In genomic region chr3:197888511-197888910, GRCh38 we compare ENCODE assay signal across 21 cellular contexts.
A peak's percentile ranks its signal among the peaks of the same experiment; 100 is the strongest.
DNase-seq lines count a peak whose midpoint lies in the region; ATAC-seq, FAIRE-seq and TF ChIP-seq lines count a peak whose summit lies in the region.
"Had no signal": no experiment of that assay in that cellular context is flagged by ENCODE, and none has a peak within 500 bp of the region (broad histone marks: within the 10 kb centered on the region; RNA-seq: fewer than 3 reads in every experiment).

No MANE protein-coding gene starts in this region.

- H3K36me3 Mint-ChIP-seq in CD8-positive, alpha-beta T cell: peaks cover 41% of the 10 kb centered on the region

- peaks cover 3% of the 10 kb centered on the region for H3K9me1 ChIP-seq in keratinocyte (ENCODE audit: control insufficient read depth, extremely low read depth, insufficient read depth, low read length)

- POLR2A ChIA-PET in CD8-positive, alpha-beta T cell (lab: Charles Lee): no interaction called here

- no peak for DNase-seq in CD8-positive, alpha-beta T cell
- peak; percentile 33 for DNase-seq in bronchial epithelial cell (ENCODE audit: low read depth)
- no peak for DNase-seq in keratinocyte (ENCODE audit: low read depth, low spot score)
- DNase-seq in GM13977 (ENCODE audit: low spot score): no peak
- DNase-seq in T1000 (lab: John Stamatoyannopoulos, UW): no peak
- DNase-seq in COLO668 (lab: John Stamatoyannopoulos, UW; ENCODE audit: unreplicated experiment): no peak
- no peak for DNase-seq in GM19239 (ENCODE audit: insufficient read length, low spot score)
- DNase-seq: EL, GOT3, Kasumi-1, MG63, NCI-H1417, NCI-H187 treated with DMSO at 0.1 percent for 48 hours, NCI-H2107, NCI-H446 treated with DMSO at 0.1 percent for 48 hours, NCI-H526 treated with DMSO at 0.1 percent for 48 hours, OCI-M1, Right ventricle myocardium superior had no signal

- no peaks in the 10 kb centered on the region for H3K9me3 Mint-ChIP-seq in CD8-positive, alpha-beta T cell

- no peak overlapping the region for H3K4me3 ChIP-seq in CD8-positive, alpha-beta T cell (ENCODE audit: low read depth, low read length)
- H3K4me3 ChIP-seq in HUES48 (ENCODE audit: low read depth, low read length): no peak overlapping the region
- no peak overlapping the region for H3K4me3 ChIP-seq in bronchial epithelial cell (ENCODE audit: low read depth, low read length)
- no peak overlapping the region for H3K4me3 ChIP-seq in keratinocyte (ENCODE audit: control insufficient read depth in 2 of 3, extremely low read depth in 1 of 3, insufficient read depth in 2 of 3, low read depth in 1 of 3, low read length in 3 of 3)
- H3K4me3 ChIP-seq: MG63 had no signal

- intact Hi-C loops in CD8-positive, alpha-beta T cell (cut with DNase I, micrococcal nuclease): no loop called here

- no peaks in the 10 kb centered on the region for H3K27me3 Mint-ChIP-seq in CD8-positive, alpha-beta T cell (ENCODE audit: low read depth)

- H2AFZ ChIP-seq in keratinocyte (ENCODE audit: control insufficient read depth, low read length): no peak overlapping the region

- H3K79me2 ChIP-seq in keratinocyte (ENCODE audit: control insufficient read depth, insufficient read depth, low read length): no peaks in the 10 kb centered on the region

- no peak overlapping the region for H3K9ac ChIP-seq in HUES48 (ENCODE audit: low read depth, low read length)
- peak overlapping the region; percentile 6 for H3K9ac ChIP-seq in keratinocyte (ENCODE audit: control insufficient read depth, extremely low read depth, insufficient read depth, low read length)

- TF ChIP-seq CTCF in CD8-positive, alpha-beta T cell (IDR thresholded peaks at IDR 0.05): no peak
- no peak for TF ChIP-seq CTCF in bronchial epithelial cell (IDR thresholded peaks at IDR 0.05; ENCODE audit: insufficient read depth, low read length, severe bottlenecking)
- TF ChIP-seq CTCF in keratinocyte (optimal IDR thresholded peaks at IDR 0.05 in 1 of 3, IDR thresholded peaks at IDR 0.05 in 1 of 3, conservative IDR thresholded peaks at IDR 0.05 in 1 of 3; ENCODE audit: extremely low read depth in 1 of 3, insufficient read depth in 2 of 3, low read length in 3 of 3): no peak
- TF ChIP-seq CTCF in GM13977 (IDR thresholded peaks at IDR 0.05; ENCODE audit: extremely low read depth, insufficient read depth, missing control alignments): no peak

- H4K20me1 ChIP-seq in keratinocyte (ENCODE audit: control insufficient read depth, extremely low read depth, insufficient read depth, low read length): no peaks in the 10 kb centered on the region

- H3K4me2 ChIP-seq in keratinocyte (ENCODE audit: control insufficient read depth, extremely low read depth, insufficient read depth, low read depth, low read length): no peak overlapping the region

- H3K27ac ChIP-seq in CD8-positive, alpha-beta T cell (ENCODE audit: low read depth, low read length): no peak overlapping the region
- H3K27ac ChIP-seq in HUES48 (ENCODE audit: low read depth, low read length) (peak overlapping the region; percentile 85), keratinocyte (ENCODE audit: control insufficient read depth, insufficient read depth, low read length) (peak overlapping the region; percentile 63)
- H3K27ac ChIP-seq: C4-2B had no signal

- H3K9me3 ChIP-seq in CD8-positive, alpha-beta T cell (ENCODE audit: low read length): no peaks in the 10 kb centered on the region
- no peaks in the 10 kb centered on the region for H3K9me3 ChIP-seq in HUES48 (ENCODE audit: control insufficient read depth, insufficient read depth, low read length)
- no peaks in the 10 kb centered on the region for H3K9me3 ChIP-seq in keratinocyte (ENCODE audit: control insufficient read depth, low read depth, low read length)
- H3K9me3 ChIP-seq: MG63 had no signal

- dilution Hi-C loops in keratinocyte (cut with MboI; ENCODE audit: extremely low pct_ligation_motif_present, low sequenced_read_pairs): no loop called here

- in situ Hi-C loops in GM13977 (cut with MboI; ENCODE audit: low pct_unique_long_range_greater_than_20kb, low sequenced_read_pairs, unreplicated experiment): no loop called here

- peaks cover 4% of the 10 kb centered on the region for H3K36me3 ChIP-seq in CD8-positive, alpha-beta T cell (ENCODE audit: insufficient read depth, low read length)
- H3K36me3 ChIP-seq in HUES48 (ENCODE audit: control insufficient read depth, insufficient read depth, low read length): peaks cover 11% of the 10 kb centered on the region
- peaks cover 3% of the 10 kb centered on the region for H3K36me3 ChIP-seq in bronchial epithelial cell (ENCODE audit: control insufficient read depth, insufficient read depth, low read length)
- peaks cover 2 to 3% of the 10 kb centered on the region in 2 experiments for H3K36me3 ChIP-seq in keratinocyte (ENCODE audit: control insufficient read depth in 2 of 2, extremely low read depth in 1 of 2, insufficient read depth in 2 of 2, low read length in 2 of 2)

- ATAC-seq in CD8-positive, alpha-beta T cell: no peak

- H3K4me3 Mint-ChIP-seq in CD8-positive, alpha-beta T cell: no peak overlapping the region

- peak overlapping the region; percentile 21 for H3K27ac Mint-ChIP-seq in CD8-positive, alpha-beta T cell

- FAIRE-seq in bronchial epithelial cell (lab: Jason Lieb, UNC) (no peak), keratinocyte (lab: Jason Lieb, UNC) (no peak), GM19239 (lab: Jason Lieb, UNC) (no peak)
- FAIRE-seq: A204.1 had no signal

- no peaks in the 10 kb centered on the region for H3K4me1 ChIP-seq in CD8-positive, alpha-beta T cell (ENCODE audit: insufficient read depth, low read length)
- H3K4me1 ChIP-seq in HUES48 (ENCODE audit: control insufficient read depth, insufficient read depth, low read length): peaks cover 12% of the 10 kb centered on the region
- peaks cover 18% of the 10 kb centered on the region for H3K4me1 ChIP-seq in keratinocyte (ENCODE audit: control insufficient read depth, extremely low read depth, insufficient read depth, low read length)

- CTCF ChIA-PET in CD8-positive, alpha-beta T cell (lab: Charles Lee): interaction anchor here (0.9 kb wide), 1 partner anchor 17 kb away, joined by 3 read pairs; no protein-coding TSS in a partner anchor

- H3K4me1 Mint-ChIP-seq in CD8-positive, alpha-beta T cell (ENCODE audit: low read depth): no peaks in the 10 kb centered on the region

- no peaks in the 10 kb centered on the region for H3K27me3 ChIP-seq in CD8-positive, alpha-beta T cell (ENCODE audit: insufficient read depth, low read length)
- H3K27me3 ChIP-seq in HUES48 (ENCODE audit: control insufficient read depth, insufficient read depth, low read length) (no peaks in the 10 kb centered on the region), bronchial epithelial cell (ENCODE audit: control insufficient read depth, insufficient read depth, low read length) (no peaks in the 10 kb centered on the region), keratinocyte (ENCODE audit: control insufficient read depth, extremely low read depth, insufficient read depth, low read length) (no peaks in the 10 kb centered on the region)
- H3K27me3 ChIP-seq: MG63 had no signal
